ENCODE assay signal across 8 cellular contexts in genomic region chr11:65791719-65792213, GRCh38. TPM values are rescaled to one million over a fixed set of nuclear protein-coding genes. Genes with fewer than 3 reads are reported as not detected.
DNase-seq lines count a peak whose midpoint lies in the region; ATAC-seq and TF ChIP-seq lines count a peak whose summit lies in the region.

No MANE protein-coding gene starts in this region.

- peaks cover 41% of the 10 kb centered on the region for H3K4me1 ChIP-seq in mucosa of descending colon (ENCODE audit: low read depth)

- no peak for TF ChIP-seq CTCF in mucosa of descending colon (IDR thresholded peaks at IDR 0.05)

- H3K36me3 ChIP-seq in mucosa of descending colon (ENCODE audit: low read depth) = peaks cover 6% of the 10 kb centered on the region

- DNase-seq in activated gamma-delta T cell treated with Interleukin-2 at 50 U/mL for 16 hours = peak; percentile 59
- no peak for DNase-seq in activated gamma-delta T cell (lab: John Stamatoyannopoulos, UW)
- peak; percentile 84 to 89 (median 86) for DNase-seq in mucosa of descending colon
- no peak for DNase-seq in head of caudate nucleus
- no peak for DNase-seq in middle frontal gyrus (ENCODE audit: extremely low spot score, low spot score)
- DNase-seq in NCI-H2171 treated with DMSO at 0.1 percent for 48 hours (lab: John Stamatoyannopoulos, UW) = no peak

- peak; percentile 90 for ATAC-seq in HG03432 (IDR thresholded peaks at IDR 0.05; ENCODE audit: unreplicated experiment)
- ATAC-seq in activated CD4-positive, CD25-positive, alpha-beta regulatory T cell treated with anti-CD3 and anti-CD28 coated beads, Interleukin-2, amount 50 U/mL, for 24 hours = peak; percentile 90 to 95
- ATAC-seq in mucosa of descending colon = peak; percentile 73

- intact Hi-C loops in mucosa of descending colon (cut with DNase I, micrococcal nuclease) (no loop called here), head of caudate nucleus (cut with DNase I) (no loop called here)

- H3K4me3 ChIP-seq in mucosa of descending colon = no peak overlapping the region

- H3K9me3 ChIP-seq in mucosa of descending colon = no peaks in the 10 kb centered on the region

RNA-seq across cellular contexts. Expression of gene OVOL1, which starts 4.9 kb away (rescaled TPM):
- total RNA-seq in mucosa of descending colon = 10 to 100 TPM; 16.5 to 48.6 (median 34.3) TPM

RNA-seq across cellular contexts. Expression of gene AP5B1, which starts 11.0 kb away (rescaled TPM):
- 10 to 100 TPM; 21.2 to 21.8 (median 21.3) TPM for total RNA-seq in mucosa of descending colon

RNA-seq across cellular contexts. Expression of gene SNX32, which starts 42.0 kb away (rescaled TPM):
- total RNA-seq in mucosa of descending colon = 1 to 10 TPM; 1.1 to 9.4 (median 1.4) TPM

Comparison
In these comparisons a context has a peak if more than half of its experiments do, and no peak if none do; other contexts are left out.
1. DNase-seq: peak in activated gamma-delta T cell treated with Interleukin-2 at 50 U/mL for 16 hours (single experiment) and mucosa of descending colon (3 of 3); none in activated gamma-delta T cell (single experiment), head of caudate nucleus (0 of 42), middle frontal gyrus (single experiment) and NCI-H2171 treated with DMSO at 0.1 percent for 48 hours (single experiment).
2. Peak in every context shown above with its lines, with median percentiles within 50 percentile points of each other: ATAC-seq.